ENCODE assay signal across 8 cellular contexts in the genomic region with DNA sequence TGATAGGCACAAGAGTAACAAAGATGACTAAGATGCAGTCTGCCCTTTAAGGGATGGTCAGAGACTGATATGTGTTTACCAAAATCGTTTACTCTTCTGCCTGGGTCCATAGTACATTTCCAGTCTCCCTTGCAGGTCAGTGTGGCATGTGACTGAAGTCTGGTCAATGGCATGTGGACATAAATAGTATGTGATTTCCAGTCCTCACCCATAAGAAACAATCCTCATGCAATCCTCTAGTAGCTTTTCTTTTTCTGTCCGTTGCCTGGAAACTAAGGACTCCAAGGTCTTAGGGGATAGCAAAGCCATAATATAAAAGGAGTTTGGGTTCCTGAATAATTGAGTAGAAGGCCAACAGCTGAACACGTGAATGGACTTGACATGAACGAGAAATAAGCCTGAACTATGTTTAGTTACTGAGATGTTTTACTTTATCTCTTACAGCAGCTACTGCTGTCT. TPM values are rescaled to one million over a fixed set of nuclear protein-coding genes. Genes with fewer than 3 reads are reported as not detected.
DNase-seq lines count a peak whose midpoint lies in the region; ATAC-seq, FAIRE-seq and TF ChIP-seq lines count a peak whose summit lies in the region.

No MANE protein-coding gene starts in this region.

- TF ChIP-seq CTCF in Loucy (conservative IDR thresholded peaks at IDR 0.05; ENCODE audit: low read length): no peak
- no peak for TF ChIP-seq CTCF in bronchial epithelial cell (IDR thresholded peaks at IDR 0.05; ENCODE audit: insufficient read depth, low read length, severe bottlenecking)

- H3K4me3 ChIP-seq in GM08714 (ENCODE audit: low read length) (peak overlapping the region; percentile 76), Loucy (ENCODE audit: low read length, poor library complexity, severe bottlenecking) (peak overlapping the region; percentile 86), bronchial epithelial cell (ENCODE audit: low read depth, low read length) (peak overlapping the region; percentile 84)

- H3K36me3 ChIP-seq in Loucy (ENCODE audit: insufficient read depth, low read length) (no peaks in the 10 kb centered on the region), bronchial epithelial cell (ENCODE audit: control insufficient read depth, insufficient read depth, low read length) (no peaks in the 10 kb centered on the region)

- H3K9ac ChIP-seq in Loucy (ENCODE audit: low read depth, low read length, poor library complexity, severe bottlenecking): peak overlapping the region; percentile 81

- peak overlapping the region; percentile 89 for H2AFZ ChIP-seq in Loucy (ENCODE audit: low read length)

- H3K9me3 ChIP-seq in Loucy (ENCODE audit: insufficient read depth, low read depth, low read length): no peaks in the 10 kb centered on the region

- FAIRE-seq in bronchial epithelial cell (lab: Jason Lieb, UNC): no peak

- no peaks in the 10 kb centered on the region for H3K9me2 ChIP-seq in Loucy (replicated peaks; ENCODE audit: low read depth, low read length)

- H3K4me2 ChIP-seq in Loucy (ENCODE audit: low read depth, low read length, poor library complexity, severe bottlenecking): peak overlapping the region; percentile 75

- H3F3A ChIP-seq in Loucy (ENCODE audit: low read depth): no peaks in the 10 kb centered on the region

- H3K27me3 ChIP-seq in Loucy (ENCODE audit: insufficient read depth, low read length, poor library complexity, severe bottlenecking) (no peaks in the 10 kb centered on the region), bronchial epithelial cell (ENCODE audit: control insufficient read depth, insufficient read depth, low read length) (no peaks in the 10 kb centered on the region)

- DNase-seq in A172 (ENCODE audit: low spot score) (peak; percentile 15), bronchial epithelial cell (ENCODE audit: low read depth) (no peak), medulla oblongata (ENCODE audit: extremely low spot score) (peak; percentile 11), NCI-H2081 (lab: John Stamatoyannopoulos, UW) (no peak), NOMO-1 (lab: John Stamatoyannopoulos, UW; ENCODE audit: unreplicated experiment in 2 of 2) (no peak)

- peaks cover 32% of the 10 kb centered on the region for H3K4me1 ChIP-seq in Loucy (ENCODE audit: insufficient read depth, low read length, poor library complexity, severe bottlenecking)

- no peak for ATAC-seq in GM18511 (IDR thresholded peaks at IDR 0.05; ENCODE audit: unreplicated experiment)

- peaks cover 36% of the 10 kb centered on the region for H3K79me2 ChIP-seq in Loucy (ENCODE audit: insufficient read depth, low read length)

- H4K20me1 ChIP-seq in Loucy (ENCODE audit: insufficient read depth, low read length, poor library complexity, severe bottlenecking): peaks cover 5% of the 10 kb centered on the region

RNA-seq across cellular contexts. Expression of gene SLC9B2, which starts 1.1 kb away (rescaled TPM):
- 15.0 and 23.7 TPM in 2 replicates for total RNA-seq in A172 (2014; rRNA removed; shearing (Covaris generic))
- 9.6 and 16.3 TPM in 2 replicates for total RNA-seq in bronchial epithelial cell

RNA-seq across cellular contexts. Expression of gene BDH2, which starts 24.2 kb away (rescaled TPM):
- total RNA-seq in A172 (2014; rRNA removed; shearing (Covaris generic)): 38.9 and 55.9 TPM in 2 replicates
- total RNA-seq in bronchial epithelial cell: 15.8 and 16.6 TPM in 2 replicates

RNA-seq across cellular contexts. Expression of gene SLC9B1, which starts 56.0 kb away (rescaled TPM):
- total RNA-seq in A172 (2014; rRNA removed; shearing (Covaris generic)): 0.10 and 0.43 TPM in 2 replicates
- 0.79 and 1.0 TPM in 2 replicates for total RNA-seq in bronchial epithelial cell

Comparison
In these comparisons a context has a peak if more than half of its experiments do, and no peak if none do; other contexts are left out.
1. DNase-seq: peak in A172 (single experiment) and medulla oblongata (single experiment); none in bronchial epithelial cell (single experiment), NCI-H2081 (0 of 2) and NOMO-1 (0 of 2).
2. Peak in every context shown above with its lines, with median percentiles within 50 percentile points of each other: H3K4me3 ChIP-seq.